ENCODE assay signal across 7 cellular contexts in genomic region chr1:202543534-202543933, GRCh38.
A peak's percentile ranks its signal among the peaks of the same experiment; 100 is the strongest.
DNase-seq lines count a peak whose midpoint lies in the region; ATAC-seq and TF ChIP-seq lines count a peak whose summit lies in the region.
"Not testable (repeated sequence)": the region's sequence is repeated elsewhere in the genome, so short reads cannot be mapped to it uniquely, and the experiment has no call there.

No MANE protein-coding gene starts in this region.

- not testable (repeated sequence) for H3K36me3 ChIP-seq in cardiac muscle cell, right lobe of liver, stomach

- H3K27me3 ChIP-seq in cardiac muscle cell, right lobe of liver, stomach: not testable (repeated sequence)

- TF ChIP-seq EP300 in stomach (IDR thresholded peaks at IDR 0.05), result not testable (repeated sequence)

- H3K27ac ChIP-seq in epithelial cell of prostate (peak overlapping the region; percentile 20), cardiac muscle cell (peak overlapping the region; percentile 1), stomach (peak overlapping the region; percentile 78 to 88 (median 79))
- not testable (repeated sequence) for H3K27ac ChIP-seq in right lobe of liver

- H3K27ac Mint-ChIP-seq in nephron progenitor cell, result peak overlapping the region; percentile 53

- not testable (repeated sequence) for TF ChIP-seq CTCF in cardiac muscle cell (IDR thresholded peaks at IDR 0.05; ENCODE audit: low read depth, low read length); right lobe of liver (IDR thresholded peaks at IDR 0.05); nephron progenitor cell (IDR thresholded peaks at IDR 0.05); stomach (IDR thresholded peaks at IDR 0.05)

- not testable (repeated sequence) for TF ChIP-seq POLR2A in right lobe of liver (IDR thresholded peaks at IDR 0.05); stomach (IDR thresholded peaks at IDR 0.05)

- not testable (repeated sequence) for H3K9me3 Mint-ChIP-seq in nephron progenitor cell

- H3K4me3 ChIP-seq in cardiac muscle cell, right lobe of liver: not testable (repeated sequence)
- H3K4me3 ChIP-seq in stomach, result peak overlapping the region in 3 of 4 donors; percentile 34 to 46 (median 41)

- peak; percentile 78 for DNase-seq in GM04503 (ENCODE audit: low read depth)
- DNase-seq in epithelial cell of prostate (ENCODE audit: low read depth, low spot score); cardiac muscle cell (ENCODE audit: low read depth in 1 of 2, low spot score in 1 of 2); nephron progenitor cell; stomach: not testable (repeated sequence)
- peak in 2 of 3 donors; percentile 30 to 53 for DNase-seq in right lobe of liver

- H3K4me1 Mint-ChIP-seq in nephron progenitor cell, result not testable (repeated sequence)

- intact Hi-C loops in right lobe of liver (cut with DNase I); stomach (cut with DNase I; ENCODE audit: low total_unique reads): not testable (repeated sequence)

- H3K9me3 ChIP-seq in cardiac muscle cell (ENCODE audit: low read depth); right lobe of liver; stomach: not testable (repeated sequence)

- H3K4me1 ChIP-seq in cardiac muscle cell (ENCODE audit: low read depth) (peaks cover 49% of the 10 kb centered on the region), right lobe of liver (peaks cover 0 to 33% (median 12%) of the 10 kb centered on the region in 4 donors), stomach (peaks cover 0 to 41% (median 18%) of the 10 kb centered on the region in 4 donors)

- not testable (repeated sequence) for H3K4me3 Mint-ChIP-seq in nephron progenitor cell

- H3K36me3 Mint-ChIP-seq in nephron progenitor cell (ENCODE audit: low read depth), result not testable (repeated sequence)

- ATAC-seq in SK-N-SH treated with all-trans-retinoic acid at 6 μM for 48 hours (peak; percentile 26; the same call in 2 of the 3 replicates), right lobe of liver (peak in 2 of 4 donors; percentile 8 to 57)

- WGBS in right lobe of liver (ENCODE audit: insufficient coverage, low coverage, low lambda C conversion rate, missing lambda C conversion rate), result 72% methylated on average over 11 of the region's 11 CpGs
- WGBS in stomach, 5 donors, result 57 to 83% (median 82%) methylated on average over 11 of the region's 11 CpGs

- H3K27me3 Mint-ChIP-seq in nephron progenitor cell (ENCODE audit: low read depth, poor library complexity), result not testable (repeated sequence)
